10 cellular contexts compared by ENCODE assay signal in the genomic region with DNA sequence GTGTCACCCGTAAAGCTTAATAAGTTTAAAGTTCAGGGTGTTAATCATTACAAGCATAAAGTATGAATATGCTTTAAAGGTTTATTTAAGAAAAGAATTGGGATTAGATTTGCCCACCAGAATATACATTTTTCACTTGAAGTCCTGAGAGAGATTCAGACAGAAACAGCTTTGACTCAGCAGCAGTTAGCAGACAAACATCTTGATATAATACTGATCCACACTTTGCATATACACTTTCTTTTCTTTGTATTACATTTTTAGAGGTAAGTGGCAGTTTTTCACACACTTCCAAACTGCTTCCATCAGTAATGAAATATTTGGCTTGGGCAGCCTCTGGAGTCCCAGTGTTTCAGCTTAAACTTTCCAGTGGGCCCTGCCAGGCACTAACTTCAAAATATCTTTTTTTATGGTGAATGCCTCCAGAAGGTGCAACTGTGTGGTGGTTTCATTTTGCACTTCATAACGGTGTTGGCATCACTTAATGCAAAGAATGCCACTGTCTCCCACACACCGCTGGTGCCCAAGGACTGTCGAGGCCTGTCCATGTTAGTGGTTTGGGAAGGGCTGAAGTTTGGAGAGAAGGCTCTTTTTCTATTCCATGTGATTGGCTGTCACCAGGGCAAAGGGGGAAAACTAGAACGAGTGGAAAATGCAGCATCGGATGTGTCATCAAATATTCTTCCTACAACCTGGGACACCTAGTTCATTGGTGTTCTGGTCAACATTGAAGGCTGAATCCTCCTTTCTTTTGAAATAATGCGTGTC. TPM values are rescaled to one million over a fixed set of nuclear protein-coding genes. Genes with fewer than 3 reads are reported as not detected.
A peak's percentile ranks its signal among the peaks of the same experiment; 100 is the strongest.
DNase-seq lines count a peak whose midpoint lies in the region; ATAC-seq, FAIRE-seq and TF ChIP-seq lines count a peak whose summit lies in the region.
"Had no signal": no experiment of that assay in that cellular context is flagged by ENCODE, and none has a peak within 500 bp of the region (broad histone marks: within the 10 kb centered on the region; RNA-seq: fewer than 3 reads in every experiment).

No MANE protein-coding gene starts in this region.

- TF ChIP-seq POLR2A in H54 (IDR thresholded peaks at IDR 0.05; ENCODE audit: low read depth, low read length): no peak

- H3K9me3 Mint-ChIP-seq in activated T-helper 2 cell treated with anti-CD3 and anti-CD28 coated beads, Interferon-gamma antibody, Interleukin-2, Interleukin-4, amounts not matched to agents 10 μg/mL and 5 μg/mL and 100 μg/mL, durations not matched to agents 14 hours and 24 hours and 36 hours: no peaks in the 10 kb centered on the region
- H3K9me3 Mint-ChIP-seq in naive thymus-derived CD8-positive, alpha-beta T cell: no peaks in the 10 kb centered on the region

- peaks cover 56% of the 10 kb centered on the region for H3K79me2 ChIP-seq in ACC112 (ENCODE audit: control insufficient read depth, insufficient read depth, low read length, unreplicated experiment)

- H3K27ac Mint-ChIP-seq in activated T-helper 2 cell treated with anti-CD3 and anti-CD28 coated beads, Interferon-gamma antibody, Interleukin-2, Interleukin-4, amounts not matched to agents 10 μg/mL and 5 μg/mL and 100 μg/mL, durations not matched to agents 14 hours and 24 hours and 36 hours: peak overlapping the region; percentile 47
- peak overlapping the region in 9 of 10 donors; percentile 53 to 91 (median 75) for H3K27ac Mint-ChIP-seq in naive thymus-derived CD8-positive, alpha-beta T cell

- peaks cover 2% of the 10 kb centered on the region for H3K36me3 Mint-ChIP-seq in activated T-helper 2 cell treated with anti-CD3 and anti-CD28 coated beads, Interferon-gamma antibody, Interleukin-2, Interleukin-4, amounts not matched to agents 10 μg/mL and 5 μg/mL and 100 μg/mL, durations not matched to agents 14 hours and 24 hours and 36 hours (ENCODE audit: low read depth)
- peaks cover 0 to 6% (median 0%) of the 10 kb centered on the region in 3 donors for H3K36me3 Mint-ChIP-seq in naive thymus-derived CD8-positive, alpha-beta T cell

- CTCF ChIA-PET in GM10248 (lab: Yijun Ruan, JAX): interaction anchor here (1.1 to 6.1 kb wide), 7 partner anchors 10 to 1021 kb away, joined by 4 to 38 read pairs (median 7); a partner anchor contains a TSS

- no peaks in the 10 kb centered on the region for H3K27me3 Mint-ChIP-seq in activated T-helper 2 cell treated with anti-CD3 and anti-CD28 coated beads, Interferon-gamma antibody, Interleukin-2, Interleukin-4, amounts not matched to agents 10 μg/mL and 5 μg/mL and 100 μg/mL, durations not matched to agents 14 hours and 24 hours and 36 hours (ENCODE audit: low read depth)
- no peaks in the 10 kb centered on the region for H3K27me3 Mint-ChIP-seq in naive thymus-derived CD8-positive, alpha-beta T cell

- ATAC-seq in GM19395 (IDR thresholded peaks at IDR 0.05; ENCODE audit: unreplicated experiment) (peak; percentile 49), GM18517 (IDR thresholded peaks at IDR 0.05; ENCODE audit: unreplicated experiment) (no peak)
- peak in 1 of 2 donors; percentile 37 for ATAC-seq in naive thymus-derived CD8-positive, alpha-beta T cell

- POLR2A ChIA-PET in naive thymus-derived CD8-positive, alpha-beta T cell (lab: Charles Lee): interaction anchor here (0.6 to 3.0 kb wide), 4 partner anchors 11 to 63 kb away, joined by 3 to 9 read pairs (median 4); no protein-coding TSS in a partner anchor
- POLR2A ChIA-PET in GM10248 (lab: Yijun Ruan, JAX): no interaction called here

- H3K4me1 Mint-ChIP-seq in activated T-helper 2 cell treated with anti-CD3 and anti-CD28 coated beads, Interferon-gamma antibody, Interleukin-2, Interleukin-4, amounts not matched to agents 10 μg/mL and 5 μg/mL and 100 μg/mL, durations not matched to agents 14 hours and 24 hours and 36 hours (ENCODE audit: low read depth): peaks cover 82% of the 10 kb centered on the region
- peaks cover 35 to 90% (median 84%) of the 10 kb centered on the region in 4 donors for H3K4me1 Mint-ChIP-seq in naive thymus-derived CD8-positive, alpha-beta T cell

- H2AFZ ChIP-seq in ACC112 (ENCODE audit: low read length, unreplicated experiment): no peak overlapping the region

- FAIRE-seq in H54 (lab: Jason Lieb, UNC): no peak

- intact Hi-C loops in activated T-helper 2 cell treated with anti-CD3 and anti-CD28 coated beads, Interferon-gamma antibody, Interleukin-2, Interleukin-4, amounts not matched to agents 10 μg/mL and 5 μg/mL and 100 μg/mL, durations not matched to agents 14 hours and 24 hours and 36 hours (cut with micrococcal nuclease): loop anchor here (10.0 kb wide), 1 partner anchor 754 kb away; no protein-coding TSS in a partner anchor

- DNase-seq in activated T-helper 2 cell treated with anti-CD3 and anti-CD28 coated beads, Interferon-gamma antibody, Interleukin-2, Interleukin-4, amounts not matched to agents 10 μg/mL and 5 μg/mL and 100 μg/mL, durations not matched to agents 14 hours and 24 hours and 36 hours (ENCODE audit: low spot score): no peak
- no peak for DNase-seq in naive thymus-derived CD8-positive, alpha-beta T cell
- DNase-seq in GM10248 (ENCODE audit: extremely low spot score) (no peak), LoVo (ENCODE audit: low spot score) (no peak), H54 (ENCODE audit: insufficient read length, low spot score) (no peak)
- DNase-seq: NCI-H510A had no signal

- H3K27ac ChIP-seq in ACC112 (ENCODE audit: low read depth, low read length): 0 out of 2 replicates have a peak overlapping the region, but pooled peaks have one; percentile 9
- H3K27ac ChIP-seq: cardiac muscle cell had no signal

- peak overlapping the region; percentile 53 for H3K4me3 ChIP-seq in ACC112 (ENCODE audit: low read depth, low read length)
- H3K4me3 ChIP-seq: cardiac muscle cell had no signal

- TF ChIP-seq CTCF in GM10248 (IDR thresholded peaks at IDR 0.05; ENCODE audit: control extremely low read depth, extremely low read depth, low read depth, missing control alignments): no peak

- peaks cover 52% of the 10 kb centered on the region for H3K4me1 ChIP-seq in ACC112 (ENCODE audit: control insufficient read depth, insufficient read depth, low read length, unreplicated experiment)

- no peaks in the 10 kb centered on the region for H3K27me3 ChIP-seq in ACC112 (ENCODE audit: insufficient read depth, low read length)
- H3K27me3 ChIP-seq: cardiac muscle cell had no signal

- H3K4me3 Mint-ChIP-seq in activated T-helper 2 cell treated with anti-CD3 and anti-CD28 coated beads, Interferon-gamma antibody, Interleukin-2, Interleukin-4, amounts not matched to agents 10 μg/mL and 5 μg/mL and 100 μg/mL, durations not matched to agents 14 hours and 24 hours and 36 hours (ENCODE audit: low read depth): peak overlapping the region; percentile 59
- H3K4me3 Mint-ChIP-seq in naive thymus-derived CD8-positive, alpha-beta T cell: peak overlapping the region in 9 of 10 donors; percentile 22 to 67 (median 43)

- no peaks in the 10 kb centered on the region for H3K36me3 ChIP-seq in ACC112 (ENCODE audit: insufficient read depth, low read length)
- H3K36me3 ChIP-seq: cardiac muscle cell had no signal

RNA-seq across cellular contexts. Expression of a gene that starts 53.0 kb away (rescaled TPM):
- 58.8 and 60.0 TPM in 2 replicates for total RNA-seq in activated T-helper 2 cell treated with anti-CD3 and anti-CD28 coated beads, Interferon-gamma antibody, Interleukin-2, Interleukin-4, amounts not matched to agents 10 μg/mL and 5 μg/mL and 100 μg/mL, durations not matched to agents 14 hours and 24 hours and 36 hours
- 10 to 100 TPM; 91.4 to 98.3 TPM for total RNA-seq in naive thymus-derived CD8-positive, alpha-beta T cell
- 10 to 100 TPM; 69.1 to 98.1 (median 71.3) TPM for polyA plus RNA-seq in naive thymus-derived CD8-positive, alpha-beta T cell
